ENCODE assay signal across 8 cellular contexts in the genomic region with DNA sequence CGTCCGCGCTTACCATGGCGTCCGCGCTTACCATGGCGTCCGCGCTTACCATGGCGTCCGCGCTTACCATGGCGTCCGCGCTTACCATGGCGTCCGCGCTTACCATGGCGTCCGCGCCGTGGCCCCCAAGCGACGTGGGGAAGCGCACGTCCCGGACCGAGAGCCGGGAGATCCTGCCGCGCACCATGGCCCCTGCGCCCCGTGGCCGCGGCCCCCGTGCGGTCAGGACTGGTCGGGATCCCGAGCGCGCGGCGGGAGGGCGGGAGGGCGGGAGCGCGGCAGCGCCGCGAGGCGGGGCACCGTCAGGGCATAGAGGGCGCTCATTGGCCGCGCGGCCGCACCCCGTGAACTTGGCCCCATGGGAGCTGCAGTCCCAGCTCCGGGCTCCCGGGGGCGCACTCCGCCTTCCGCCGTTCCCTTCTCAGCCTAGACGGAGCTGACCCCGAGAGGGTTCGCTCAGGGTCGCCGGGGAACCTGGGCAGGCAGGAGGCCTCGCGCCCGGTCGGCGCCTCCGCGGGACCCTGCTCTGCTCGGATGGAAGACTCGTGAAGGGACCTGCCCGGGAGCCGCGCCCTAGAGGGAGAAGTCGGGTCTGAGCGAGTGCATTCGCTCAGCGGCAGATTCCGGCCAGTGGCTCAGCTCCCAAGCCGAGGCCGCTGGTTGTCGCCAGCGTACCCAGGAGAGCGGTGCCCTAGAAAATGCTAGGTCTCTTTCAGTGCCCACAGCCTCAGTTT. TPM values are rescaled to one million over a fixed set of nuclear protein-coding genes. Genes with fewer than 3 reads are reported as not detected.
DNase-seq lines count a peak whose midpoint lies in the region; ATAC-seq and TF ChIP-seq lines count a peak whose summit lies in the region.

A gene with protein sequence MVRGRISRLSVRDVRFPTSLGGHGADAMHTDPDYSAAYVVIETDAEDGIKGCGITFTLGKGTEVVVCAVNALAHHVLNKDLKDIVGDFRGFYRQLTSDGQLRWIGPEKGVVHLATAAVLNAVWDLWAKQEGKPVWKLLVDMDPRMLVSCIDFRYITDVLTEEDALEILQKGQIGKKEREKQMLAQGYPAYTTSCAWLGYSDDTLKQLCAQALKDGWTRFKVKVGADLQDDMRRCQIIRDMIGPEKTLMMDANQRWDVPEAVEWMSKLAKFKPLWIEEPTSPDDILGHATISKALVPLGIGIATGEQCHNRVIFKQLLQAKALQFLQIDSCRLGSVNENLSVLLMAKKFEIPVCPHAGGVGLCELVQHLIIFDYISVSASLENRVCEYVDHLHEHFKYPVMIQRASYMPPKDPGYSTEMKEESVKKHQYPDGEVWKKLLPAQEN (minus strand): TSS at position 230 of the 734 bp plus-strand sequence. CDS start 43 bp downstream, at position 187.

- H3K9me3 ChIP-seq in ovary (no peaks in the 10 kb centered on the region), thyroid gland (no peaks in the 10 kb centered on the region)

- H3K4me1 ChIP-seq in ovary (ENCODE audit: insufficient read depth): peaks cover 4% of the 10 kb centered on the region
- peaks cover 21 to 22% of the 10 kb centered on the region in 2 donors for H3K4me1 ChIP-seq in thyroid gland

- WGBS in ovary, 3 donors: 3 to 13% (median 12%) methylated on average over 35 to 91 of the region's 91 CpGs
- 16% methylated on average over 20 of the region's 91 CpGs; no CpG with 5 or more reads in 1 of the 2 donors for WGBS in thyroid gland, 2 donors

- H3K36me3 Mint-ChIP-seq in activated naive CD8-positive, alpha-beta T cell: peaks cover 10% of the 10 kb centered on the region

- DNase-seq in DMS53 treated with DMSO at 0.1 percent for 48 hours (lab: John Stamatoyannopoulos, UW; ENCODE audit: unreplicated experiment) (peak; percentile 92), HuH-7.5 (ENCODE audit: low spot score) (peak; percentile 96), SKM-1 treated with dmso at 0.1 percent for 144 hours (lab: John Stamatoyannopoulos, UW; ENCODE audit: unreplicated experiment) (peak; percentile 77), head of caudate nucleus (peak in 41 of 42 donors; percentile 33 to 93 (median 78)), ovary (peak; percentile 78 to 94 (median 86)), thyroid gland (peak; percentile 83)

- H3K36me3 ChIP-seq in ovary: no peaks in the 10 kb centered on the region
- H3K36me3 ChIP-seq in thyroid gland: no peaks in the 10 kb centered on the region

- H3K4me3 ChIP-seq in ovary (peak within 1 kb of the TSS; percentile 49), thyroid gland (replicated peaks in 1 of 3) (peak within 1 kb of the TSS; percentile 37 to 60 (median 56))

- H3K27ac ChIP-seq in ovary (peak within 1 kb of the TSS; percentile 53 to 77), thyroid gland (peak within 1 kb of the TSS; percentile 83 to 92 (median 90))

- H3K4me1 Mint-ChIP-seq in activated naive CD8-positive, alpha-beta T cell (ENCODE audit: low read depth): peaks cover 49% of the 10 kb centered on the region

- no peaks in the 10 kb centered on the region for H3K9me3 Mint-ChIP-seq in activated naive CD8-positive, alpha-beta T cell (ENCODE audit: low read depth)

- TF ChIP-seq CTCF in ovary (IDR thresholded peaks at IDR 0.05) (peak; percentile 72 to 86 (median 78)), thyroid gland (IDR thresholded peaks at IDR 0.05) (peak; percentile 50 to 91 (median 78))

- no peak for TF ChIP-seq EP300 in ovary (IDR thresholded peaks at IDR 0.05)

- H3K27me3 ChIP-seq in ovary (no peaks in the 10 kb centered on the region), thyroid gland (no peaks in the 10 kb centered on the region)

- intact Hi-C loops in head of caudate nucleus (cut with DNase I): loop anchor here (10.0 kb wide), 2 partner anchors 58 to 88 kb away; partner anchors contain the start of gene TYMS
- intact Hi-C loops in ovary (cut with DNase I): no loop called here
- intact Hi-C loops in thyroid gland (cut with DNase I): no loop called here

- peak; percentile 43 for TF ChIP-seq POLR2A in ovary (IDR thresholded peaks at IDR 0.05)
- peak in 1 of 2 donors; percentile 69 for TF ChIP-seq POLR2A in thyroid gland (IDR thresholded peaks at IDR 0.05)

- peak within 1 kb of the TSS; percentile 95 for H3K4me3 Mint-ChIP-seq in activated naive CD8-positive, alpha-beta T cell

- H3K27ac Mint-ChIP-seq in activated naive CD8-positive, alpha-beta T cell: peak within 1 kb of the TSS; percentile 97

- peak; percentile 86 for ATAC-seq in GM21515 (IDR thresholded peaks at IDR 0.05; ENCODE audit: unreplicated experiment)

- no peaks in the 10 kb centered on the region for H3K27me3 Mint-ChIP-seq in activated naive CD8-positive, alpha-beta T cell

RNA-seq across cellular contexts. Expression of the gene that starts here (rescaled TPM):
- 10 to 100 TPM; 45.1 to 94.9 (median 55.1) TPM for total RNA-seq in ovary
- polyA plus RNA-seq in ovary: 10 to 100 TPM; 29.2 to 52.7 TPM
- total RNA-seq in thyroid gland: 100 to 1,000 TPM in 2 of 4 donors, 10 to 100 TPM in 2; 57.5 to 192 (median 101) TPM

Comparison
In these comparisons a context has a peak if more than half of its experiments do, and no peak if none do; other contexts are left out.
1. Peak in every context shown above with its lines: DNase-seq, ATAC-seq, H3K4me3 ChIP-seq and H3K27ac ChIP-seq.